In genomic region chr22:44431256-44431655, GRCh38 we compare ENCODE assay signal across 19 cellular contexts.
DNase-seq lines count a peak whose midpoint lies in the region; ATAC-seq and TF ChIP-seq lines count a peak whose summit lies in the region.
"Had no signal": no experiment of that assay in that cellular context is flagged by ENCODE, and none has a peak within 500 bp of the region (broad histone marks: within the 10 kb centered on the region; RNA-seq: fewer than 3 reads in every experiment).

No MANE protein-coding gene starts in this region.

- no peaks in the 10 kb centered on the region for H3K4me1 Mint-ChIP-seq in activated CD4-positive, alpha-beta T cell treated with anti-CD3 and anti-CD28 coated beads, Interleukin-2, amount 10 ng/mL, durations not matched to agents 24 days and 14 days
- H3K4me1 Mint-ChIP-seq: CD8-positive, alpha-beta memory T cell had no signal

- H3K4me1 ChIP-seq in neuronal stem cell (ENCODE audit: control insufficient read depth in 2 of 2, insufficient read depth in 1 of 2, low read depth in 1 of 2, low read length in 2 of 2) (peaks cover 1 to 7% of the 10 kb centered on the region in 2 donors), sigmoid colon (no peaks in the 10 kb centered on the region)
- H3K4me1 ChIP-seq: BE2C had no signal

- H2BK5ac ChIP-seq in neuronal stem cell (ENCODE audit: low read length), result no peak overlapping the region

- no peak overlapping the region for H3K27ac Mint-ChIP-seq in activated CD4-positive, alpha-beta T cell treated with anti-CD3 and anti-CD28 coated beads, Interleukin-2, amount 10 ng/mL, durations not matched to agents 24 days and 14 days
- H3K27ac Mint-ChIP-seq: CD4-positive, CD25-positive, alpha-beta regulatory T cell had no signal

- H3K4me2 ChIP-seq in neuronal stem cell (ENCODE audit: insufficient read depth, low read length, poor library complexity, severe bottlenecking), result no peak overlapping the region

- H2BK12ac ChIP-seq in neuronal stem cell (ENCODE audit: low read length), result no peak overlapping the region

- no peak overlapping the region for H4K91ac ChIP-seq in neuronal stem cell (ENCODE audit: low read depth, low read length, poor library complexity)

- H2BK120ac ChIP-seq in neuronal stem cell (ENCODE audit: low read depth, low read length), result no peak overlapping the region

- DNase-seq in GM13976 (ENCODE audit: low spot score) (peak; percentile 5), H7 (peak; percentile 13), neuronal stem cell (ENCODE audit: low spot score) (no peak), sigmoid colon (peak; percentile 55), ecto neural progenitor cell (ENCODE audit: low spot score) (no peak)
- no peak for DNase-seq in activated CD4-positive, alpha-beta T cell treated with anti-CD3 and anti-CD28 coated beads, Interleukin-2, amount 10 ng/mL, durations not matched to agents 24 days and 14 days
- DNase-seq: ACHN; BE2C; C1 segment of cervical spinal cord; CD4-positive, CD25-positive, alpha-beta regulatory T cell; COR-L47; DMS 273 treated with DMSO at 0.1 percent for 48 hours; DMS53; DND-41; EL had no signal

- no peak overlapping the region for H3K9ac ChIP-seq in neuronal stem cell (ENCODE audit: low read depth, low read length, poor library complexity)

- H3K36me3 Mint-ChIP-seq in activated CD4-positive, alpha-beta T cell treated with anti-CD3 and anti-CD28 coated beads, Interleukin-2, amount 10 ng/mL, durations not matched to agents 24 days and 14 days (ENCODE audit: low read depth), result no peaks in the 10 kb centered on the region
- H3K36me3 Mint-ChIP-seq: CD4-positive, CD25-positive, alpha-beta regulatory T cell; CD8-positive, alpha-beta memory T cell had no signal

- peaks cover 6% of the 10 kb centered on the region for H3K27me3 Mint-ChIP-seq in activated CD4-positive, alpha-beta T cell treated with anti-CD3 and anti-CD28 coated beads, Interleukin-2, amount 10 ng/mL, durations not matched to agents 24 days and 14 days

- WGBS in neuronal stem cell (ENCODE audit: extremely low coverage in 2 of 2, insufficient read length in 2 of 2, insufficient replicate concordance in 1 of 2), 2 donors, result no CpG with 5 or more reads among the region's 4 CpGs
- WGBS in sigmoid colon, 2 donors, result 90 to 95% methylated on average over 4 of the region's 4 CpGs

- no peaks in the 10 kb centered on the region for H3K27me3 ChIP-seq in H7 (ENCODE audit: control insufficient read depth, insufficient read depth, low read length)
- peaks cover 0 to 4% (median 0%) of the 10 kb centered on the region in 3 experiments for H3K27me3 ChIP-seq in neuronal stem cell (ENCODE audit: control insufficient read depth in 3 of 3, insufficient read depth in 3 of 3, low read depth in 1 of 3, low read length in 3 of 3)
- no peaks in the 10 kb centered on the region for H3K27me3 ChIP-seq in sigmoid colon
- H3K27me3 ChIP-seq: BE2C had no signal

- TF ChIP-seq CTCF in GM13976 (IDR thresholded peaks at IDR 0.05; ENCODE audit: borderline replicate concordance, control extremely low read depth, extremely low read depth, insufficient read depth, missing control alignments), result no peak
- no peak for TF ChIP-seq CTCF in sigmoid colon (IDR thresholded peaks at IDR 0.05)

- no peaks in the 10 kb centered on the region for H3K9me3 Mint-ChIP-seq in activated CD4-positive, alpha-beta T cell treated with anti-CD3 and anti-CD28 coated beads, Interleukin-2, amount 10 ng/mL, durations not matched to agents 24 days and 14 days
- H3K9me3 Mint-ChIP-seq: CD4-positive, CD25-positive, alpha-beta regulatory T cell; CD8-positive, alpha-beta memory T cell had no signal

- H3K27ac ChIP-seq in neuronal stem cell (replicated peaks; ENCODE audit: low read length), result no peak overlapping the region
- H3K27ac ChIP-seq in sigmoid colon, result no peak overlapping the region

- H3K4me3 ChIP-seq in H7 (ENCODE audit: insufficient read depth, low read depth, low read length) (no peak overlapping the region), neuronal stem cell (ENCODE audit: low read length in 2 of 2) (no peak overlapping the region), sigmoid colon (no peak overlapping the region)
- H3K4me3 ChIP-seq: GM12878, HAP-1 had no signal

- in situ Hi-C loops in GM13976 (cut with MboI; ENCODE audit: low sequenced_read_pairs, unreplicated experiment), result no loop called here

- H3K18ac ChIP-seq in neuronal stem cell (ENCODE audit: low read length), result no peak overlapping the region

- no peaks in the 10 kb centered on the region for H3K36me3 ChIP-seq in H7 (replicated peaks; ENCODE audit: control insufficient read depth, insufficient read depth, low read length)
- H3K36me3 ChIP-seq in neuronal stem cell (replicated peaks in 1 of 2; ENCODE audit: control insufficient read depth in 2 of 2, insufficient read depth in 2 of 2, low read length in 2 of 2), result no peaks in the 10 kb centered on the region
- H3K36me3 ChIP-seq in sigmoid colon, result no peaks in the 10 kb centered on the region
- H3K36me3 ChIP-seq: BE2C, HAP-1 had no signal

- TF ChIP-seq POLR2A in sigmoid colon (IDR thresholded peaks at IDR 0.05), result no peak

- no peak overlapping the region for H2BK15ac ChIP-seq in neuronal stem cell (ENCODE audit: low read length)

- no peaks in the 10 kb centered on the region for H3K79me1 ChIP-seq in neuronal stem cell (ENCODE audit: low read depth, low read length)

- H4K8ac ChIP-seq in neuronal stem cell (ENCODE audit: low read depth, low read length), result no peak overlapping the region

- no peak overlapping the region for H3K4ac ChIP-seq in neuronal stem cell (ENCODE audit: low read length)

- intact Hi-C loops in sigmoid colon (cut with DNase I), result no loop called here
- intact Hi-C loops in activated CD4-positive, alpha-beta T cell treated with anti-CD3 and anti-CD28 coated beads, Interleukin-2, amount 10 ng/mL, durations not matched to agents 24 days and 14 days (cut with micrococcal nuclease), result no loop called here

- no peak for TF ChIP-seq EP300 in sigmoid colon (IDR thresholded peaks at IDR 0.05)

- H3K9me3 ChIP-seq in neuronal stem cell (replicated peaks in 1 of 2; ENCODE audit: control insufficient read depth in 2 of 2, insufficient read depth in 1 of 2, low read depth in 1 of 2, low read length in 2 of 2), result no peaks in the 10 kb centered on the region
- H3K9me3 ChIP-seq in sigmoid colon, result no peaks in the 10 kb centered on the region
- H3K9me3 ChIP-seq: BE2C, HAP-1 had no signal

- no peak overlapping the region for H3K4me3 Mint-ChIP-seq in activated CD4-positive, alpha-beta T cell treated with anti-CD3 and anti-CD28 coated beads, Interleukin-2, amount 10 ng/mL, durations not matched to agents 24 days and 14 days
- H3K4me3 Mint-ChIP-seq: CD4-positive, CD25-positive, alpha-beta regulatory T cell; CD8-positive, alpha-beta memory T cell had no signal

- no peak for ATAC-seq in HG02840 (IDR thresholded peaks at IDR 0.05; ENCODE audit: low FRiP score, unreplicated experiment)
- ATAC-seq: GM12878 had no signal

- no peak overlapping the region for H3K14ac ChIP-seq in neuronal stem cell (ENCODE audit: low read length)

- no peak overlapping the region for H2AFZ ChIP-seq in neuronal stem cell (ENCODE audit: low read length)

- no peak overlapping the region for H3K23ac ChIP-seq in neuronal stem cell (ENCODE audit: low read depth, low read length, poor library complexity)

- H2AK5ac ChIP-seq in neuronal stem cell (ENCODE audit: low read depth, low read length), result peak overlapping the region; percentile 53

Comparison
In these comparisons a context has a peak if more than half of its experiments do, and no peak if none do; other contexts are left out.
1. DNase-seq: peak in GM13976 (single experiment), H7 (single experiment) and sigmoid colon (single experiment); none in neuronal stem cell (single experiment), ecto neural progenitor cell (single experiment) and activated CD4-positive, alpha-beta T cell treated with anti-CD3 and anti-CD28 coated beads, Interleukin-2, amount 10 ng/mL, durations not matched to agents 24 days and 14 days (single experiment).